ENCODE assay signal across 8 cellular contexts in the genomic region with DNA sequence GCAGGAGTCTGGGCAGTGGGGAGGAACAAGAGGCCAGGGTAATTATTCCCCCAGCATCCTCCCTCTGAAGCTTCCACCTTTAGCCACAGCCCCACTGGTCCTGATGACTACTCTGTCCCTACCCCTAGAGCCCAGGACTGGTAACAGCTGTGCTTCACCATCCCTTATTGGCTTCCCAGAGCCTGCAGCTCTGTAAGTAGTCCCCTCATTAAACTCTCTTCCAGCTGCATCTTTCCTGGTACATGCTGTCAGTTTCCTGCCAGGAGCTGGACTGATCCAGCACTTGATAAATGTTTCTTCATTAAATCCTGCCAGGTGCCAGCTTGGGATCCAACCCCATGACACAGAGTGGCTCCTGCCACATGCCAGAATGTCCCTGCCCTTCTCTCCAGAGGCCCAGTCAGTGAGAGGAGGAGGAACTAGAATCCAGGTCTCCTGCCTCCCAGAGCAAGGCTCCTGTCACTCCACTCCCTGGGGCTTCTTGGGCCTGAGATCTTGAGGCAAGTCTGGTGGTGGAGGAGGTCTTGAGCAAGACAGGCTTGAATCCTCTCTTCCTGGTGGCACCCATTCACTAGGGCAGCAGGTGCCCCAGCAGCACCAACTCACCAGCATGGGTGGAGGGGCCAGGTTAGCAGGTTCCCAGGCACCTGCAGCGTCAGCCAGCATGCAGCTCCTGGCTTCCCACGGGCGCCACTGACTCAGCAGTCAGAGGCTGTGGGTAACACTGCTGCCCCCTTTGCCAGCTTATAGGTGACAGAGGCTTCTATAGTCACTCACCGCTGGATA. TPM values are rescaled to one million over a fixed set of nuclear protein-coding genes. Genes with fewer than 3 reads are reported as not detected.
DNase-seq lines count a peak whose midpoint lies in the region; ATAC-seq, FAIRE-seq and TF ChIP-seq lines count a peak whose summit lies in the region.
"Had no signal": no experiment of that assay in that cellular context is flagged by ENCODE, and none has a peak within 500 bp of the region (broad histone marks: within the 10 kb centered on the region; RNA-seq: fewer than 3 reads in every experiment).

No MANE protein-coding gene starts in this region.

- in situ Hi-C loops in transverse colon (cut with MboI; ENCODE audit: low pct_ligation_motif_present in 1 of 4, low pct_unique_long_range_greater_than_20kb in 1 of 4, low sequenced_read_pairs in 3 of 4): loop anchor here in 2 of 4 donors (5.0 to 10.0 kb wide), 2 partner anchors 38 to 125 kb away; no protein-coding TSS in a partner anchor
- in situ Hi-C loops in gastrocnemius medialis (cut with MboI; ENCODE audit: low sequenced_read_pairs in 4 of 4): loop anchor here in 3 of 4 donors (5.0 kb wide), 1 partner anchor 38 kb away; no protein-coding TSS in a partner anchor

- WGBS in transverse colon (ENCODE audit: low coverage in 1 of 2), 2 donors: 53 to 60% methylated on average over 1 to 4 of the region's 4 CpGs

- H3K27me3 ChIP-seq in lower lobe of right lung (ENCODE audit: low read depth): no peaks in the 10 kb centered on the region
- H3K27me3 ChIP-seq in transverse colon: peaks cover 6% of the 10 kb centered on the region
- H3K27me3 ChIP-seq in gastrocnemius medialis: no peaks in the 10 kb centered on the region

- CTCF ChIA-PET in activated CD4-positive, alpha-beta memory T cell treated with anti-CD3 and anti-CD28 coated beads, Interleukin-2, amount 10 ng/mL, durations not matched to agents 7 days and 5 days (lab: Charles Lee): interaction anchor here (1.0 to 12.4 kb wide), 21 partner anchors 8 to 340 kb away, joined by 3 to 261 read pairs (median 6); a partner anchor contains a TSS

- H3K36me3 ChIP-seq in lower lobe of right lung (peaks cover 9% of the 10 kb centered on the region), transverse colon (peaks cover 0 to 6% (median 0%) of the 10 kb centered on the region in 4 donors), gastrocnemius medialis (no peaks in the 10 kb centered on the region)

- H3K9me3 ChIP-seq in lower lobe of right lung: no peaks in the 10 kb centered on the region
- H3K9me3 ChIP-seq in transverse colon: no peaks in the 10 kb centered on the region
- no peaks in the 10 kb centered on the region for H3K9me3 ChIP-seq in gastrocnemius medialis

- H3K4me1 ChIP-seq in lower lobe of right lung (peaks cover 8% of the 10 kb centered on the region), transverse colon (peaks cover 3 to 16% (median 7%) of the 10 kb centered on the region in 4 donors), gastrocnemius medialis (peaks cover 0 to 5% of the 10 kb centered on the region in 2 donors)

- H3K4me1 Mint-ChIP-seq in activated CD4-positive, alpha-beta memory T cell treated with anti-CD3 and anti-CD28 coated beads, Interleukin-2, amount 10 ng/mL, durations not matched to agents 7 days and 5 days: peaks cover 2% of the 10 kb centered on the region

- H3K36me3 Mint-ChIP-seq in activated CD4-positive, alpha-beta memory T cell treated with anti-CD3 and anti-CD28 coated beads, Interleukin-2, amount 10 ng/mL, durations not matched to agents 7 days and 5 days (ENCODE audit: low read depth): no peaks in the 10 kb centered on the region

- TF ChIP-seq EP300 in transverse colon (IDR thresholded peaks at IDR 0.05; ENCODE audit: low read depth): no peak

- POLR2A ChIA-PET in activated CD4-positive, alpha-beta memory T cell treated with anti-CD3 and anti-CD28 coated beads, Interleukin-2, amount 10 ng/mL, durations not matched to agents 7 days and 5 days (lab: Charles Lee): interaction anchor here (1.3 to 2.3 kb wide), 3 partner anchors 9 to 41 kb away, joined by 4 to 13 read pairs (median 10); a partner anchor contains a TSS

- H3K9me3 Mint-ChIP-seq in activated CD4-positive, alpha-beta memory T cell treated with anti-CD3 and anti-CD28 coated beads, Interleukin-2, amount 10 ng/mL, durations not matched to agents 7 days and 5 days: no peaks in the 10 kb centered on the region

- H3K27me3 Mint-ChIP-seq in activated CD4-positive, alpha-beta memory T cell treated with anti-CD3 and anti-CD28 coated beads, Interleukin-2, amount 10 ng/mL, durations not matched to agents 7 days and 5 days: peaks cover 10% of the 10 kb centered on the region

- TF ChIP-seq CTCF in lower lobe of right lung (IDR thresholded peaks at IDR 0.05) (no peak), transverse colon (IDR thresholded peaks at IDR 0.05) (no peak), gastrocnemius medialis (IDR thresholded peaks at IDR 0.05 in 4 of 5, conservative IDR thresholded peaks at IDR 0.05 in 1 of 5) (no peak)

- DNase-seq in H54 (ENCODE audit: insufficient read length, low spot score) (peak; percentile 22), lower lobe of right lung (no peak), transverse colon (no peak), gastrocnemius medialis (no peak)
- peak; percentile 15 for DNase-seq in activated CD4-positive, alpha-beta memory T cell treated with anti-CD3 and anti-CD28 coated beads, Interleukin-2, amount 10 ng/mL, durations not matched to agents 7 days and 5 days
- DNase-seq: OCI-M1 had no signal

- no peak for FAIRE-seq in H54 (lab: Jason Lieb, UNC)

- no peak overlapping the region for H3K27ac Mint-ChIP-seq in activated CD4-positive, alpha-beta memory T cell treated with anti-CD3 and anti-CD28 coated beads, Interleukin-2, amount 10 ng/mL, durations not matched to agents 7 days and 5 days

- H3K27ac ChIP-seq in lower lobe of right lung (no peak overlapping the region), transverse colon (no peak overlapping the region), gastrocnemius medialis (no peak overlapping the region)

- H3K4me3 Mint-ChIP-seq in activated CD4-positive, alpha-beta memory T cell treated with anti-CD3 and anti-CD28 coated beads, Interleukin-2, amount 10 ng/mL, durations not matched to agents 7 days and 5 days: no peak overlapping the region

- intact Hi-C loops in lower lobe of right lung (cut with DNase I): loop anchor here (5.0 kb wide), 1 partner anchor 38 kb away; no protein-coding TSS in a partner anchor
- intact Hi-C loops in transverse colon (cut with DNase I; ENCODE audit: low total_unique reads): loop anchor here (2.0 kb wide), 1 partner anchor 37 kb away; no protein-coding TSS in a partner anchor
- intact Hi-C loops in gastrocnemius medialis (cut with DNase I; ENCODE audit: low total_unique reads): loop anchor here (5.0 kb wide), 1 partner anchor 148 kb away; no protein-coding TSS in a partner anchor

- ATAC-seq in lower lobe of right lung (peak; percentile 9 to 12), HG03439 (IDR thresholded peaks at IDR 0.05; ENCODE audit: unreplicated experiment) (no peak), gastrocnemius medialis (no peak)

- TF ChIP-seq POLR2A in H54 (IDR thresholded peaks at IDR 0.05; ENCODE audit: low read depth, low read length) (no peak), transverse colon (IDR thresholded peaks at IDR 0.05) (no peak), gastrocnemius medialis (IDR thresholded peaks at IDR 0.05) (no peak)

- H3K4me3 ChIP-seq in lower lobe of right lung (no peak overlapping the region), transverse colon (no peak overlapping the region), gastrocnemius medialis (no peak overlapping the region)

RNA-seq across cellular contexts. Expression of a gene that starts 27.6 kb away (rescaled TPM):
- not detected for total RNA-seq in activated CD4-positive, alpha-beta memory T cell treated with anti-CD3 and anti-CD28 coated beads, Interleukin-2, amount 10 ng/mL, durations not matched to agents 7 days and 5 days
- total RNA-seq in lower lobe of right lung (not detected), transverse colon (not detected), gastrocnemius medialis (not detected)
- total RNA-seq: LHCN-M2 had no signal

RNA-seq across cellular contexts. Expression of a gene that starts 30.3 kb away (rescaled TPM):
- total RNA-seq in activated CD4-positive, alpha-beta memory T cell treated with anti-CD3 and anti-CD28 coated beads, Interleukin-2, amount 10 ng/mL, durations not matched to agents 7 days and 5 days: 1 to 10 TPM; 1.7 to 1.9 TPM
- 94.3 TPM for total RNA-seq in lower lobe of right lung
- 100 to 1,000 TPM; 129 to 530 (median 245) TPM for total RNA-seq in transverse colon
- 1 to 10 TPM; 2.8 to 7.2 (median 3.5) TPM for total RNA-seq in gastrocnemius medialis

RNA-seq across cellular contexts. Expression of a gene that starts 40.3 kb away (rescaled TPM):
- total RNA-seq in activated CD4-positive, alpha-beta memory T cell treated with anti-CD3 and anti-CD28 coated beads, Interleukin-2, amount 10 ng/mL, durations not matched to agents 7 days and 5 days: 10 to 100 TPM; 14.9 to 17.5 TPM
- 8.6 TPM for total RNA-seq in lower lobe of right lung
- 10 to 100 TPM in 2 of 4 donors, 1 to 10 TPM in 2; 2.8 to 14.1 (median 8.2) TPM for total RNA-seq in transverse colon
- total RNA-seq in gastrocnemius medialis: 10 to 100 TPM in 2 of 4 donors, 1 to 10 TPM in 2; 4.9 to 12.2 (median 9.9) TPM

RNA-seq across cellular contexts. Expression of a gene that starts 40.5 kb away (rescaled TPM):
- 100 to 1,000 TPM; 240 to 241 TPM for total RNA-seq in activated CD4-positive, alpha-beta memory T cell treated with anti-CD3 and anti-CD28 coated beads, Interleukin-2, amount 10 ng/mL, durations not matched to agents 7 days and 5 days
- total RNA-seq in lower lobe of right lung (153 TPM), transverse colon (100 to 1,000 TPM; 115 to 279 (median 192) TPM), gastrocnemius medialis (100 to 1,000 TPM; 202 to 353 (median 294) TPM)

RNA-seq across cellular contexts. Expression of a gene that starts 47.0 kb away (rescaled TPM):
- 10 to 100 TPM; 13.4 to 15.2 TPM for total RNA-seq in activated CD4-positive, alpha-beta memory T cell treated with anti-CD3 and anti-CD28 coated beads, Interleukin-2, amount 10 ng/mL, durations not matched to agents 7 days and 5 days
- total RNA-seq in lower lobe of right lung: 5.9 TPM
- 1 to 10 TPM; 1.8 to 4.4 (median 2.9) TPM for total RNA-seq in transverse colon
- 1 to 10 TPM; 4.8 to 7.2 (median 7.0) TPM for total RNA-seq in gastrocnemius medialis

Comparison
In these comparisons a context has a peak if more than half of its experiments do, and no peak if none do; other contexts are left out.
1. DNase-seq: peak in H54 (single experiment) and activated CD4-positive, alpha-beta memory T cell treated with anti-CD3 and anti-CD28 coated beads, Interleukin-2, amount 10 ng/mL, durations not matched to agents 7 days and 5 days (single experiment); none in lower lobe of right lung (single experiment), transverse colon (single experiment) and gastrocnemius medialis (0 of 2).
2. ATAC-seq: peak in lower lobe of right lung (2 of 2); none in HG03439 (single experiment) and gastrocnemius medialis (0 of 2).
3. RNA of a gene that starts 30.3 kb away (total RNA-seq): 129 to 530 TPM in transverse colon and 94.3 TPM in lower lobe of right lung (single experiment); 2.8 to 7.2 TPM in gastrocnemius medialis and 1.7 to 1.9 TPM in activated CD4-positive, alpha-beta memory T cell treated with anti-CD3 and anti-CD28 coated beads, Interleukin-2, amount 10 ng/mL, durations not matched to agents 7 days and 5 days; every median in the first group is over 10 times any median in the second.